ENCODE assay signal across 17 cellular contexts in genomic region chr6:70180904-70181599, GRCh38.
DNase-seq lines count a peak whose midpoint lies in the region; ATAC-seq and TF ChIP-seq lines count a peak whose summit lies in the region.
"Had no signal": no experiment of that assay in that cellular context is flagged by ENCODE, and none has a peak within 500 bp of the region (broad histone marks: within the 10 kb centered on the region; RNA-seq: fewer than 3 reads in every experiment).

No MANE protein-coding gene starts in this region.

- H3K79me2 ChIP-seq in smooth muscle cell (ENCODE audit: low read depth) (no peaks in the 10 kb centered on the region), osteoblast (ENCODE audit: insufficient read depth, low read length) (no peaks in the 10 kb centered on the region)

- H2AFZ ChIP-seq in smooth muscle cell (ENCODE audit: low read depth) (no peak overlapping the region), osteoblast (ENCODE audit: low read length) (no peak overlapping the region)

- H3K4me3 ChIP-seq in smooth muscle cell, result no peak overlapping the region
- no peak overlapping the region for H3K4me3 ChIP-seq in osteoblast (ENCODE audit: insufficient read depth, low read length)
- H3K4me3 ChIP-seq: sigmoid colon had no signal

- peak; percentile 79 for ATAC-seq in GM21619 (IDR thresholded peaks at IDR 0.05; ENCODE audit: unreplicated experiment)
- ATAC-seq in HG03558 (IDR thresholded peaks at IDR 0.05; ENCODE audit: extremely low read depth, unreplicated experiment), result peak; percentile 75
- no peak for ATAC-seq in GM21529 (IDR thresholded peaks at IDR 0.05; ENCODE audit: unreplicated experiment)

- peaks cover 4% of the 10 kb centered on the region for H3K9me3 Mint-ChIP-seq in nephron progenitor cell

- H3K4me1 ChIP-seq in smooth muscle cell (ENCODE audit: low read depth) (no peaks in the 10 kb centered on the region), osteoblast (ENCODE audit: insufficient read depth, low read length) (no peaks in the 10 kb centered on the region)
- H3K4me1 ChIP-seq: sigmoid colon had no signal

- TF ChIP-seq CTCF in smooth muscle cell (IDR thresholded peaks at IDR 0.05; ENCODE audit: borderline replicate concordance, insufficient read depth, poor library complexity, severe bottlenecking) (no peak), osteoblast (IDR thresholded peaks at IDR 0.05; ENCODE audit: extremely low read depth, low read depth, low read length) (no peak), nephron progenitor cell (IDR thresholded peaks at IDR 0.05) (no peak)

- no peaks in the 10 kb centered on the region for H3F3A ChIP-seq in smooth muscle cell (ENCODE audit: low read depth)

- H3K9me3 ChIP-seq in smooth muscle cell (replicated peaks; ENCODE audit: low read depth) (no peaks in the 10 kb centered on the region), osteoblast (ENCODE audit: low read depth, low read length) (no peaks in the 10 kb centered on the region)
- H3K9me3 ChIP-seq: sigmoid colon had no signal

- no peaks in the 10 kb centered on the region for H3K4me1 Mint-ChIP-seq in nephron progenitor cell
- H3K4me1 Mint-ChIP-seq: neural crest cell had no signal

- H3K4me2 ChIP-seq in smooth muscle cell (no peak overlapping the region), osteoblast (ENCODE audit: insufficient read depth, low read length) (no peak overlapping the region)
- H3K4me2 ChIP-seq: KMS-11 had no signal

- no peaks in the 10 kb centered on the region for H3K27me3 ChIP-seq in smooth muscle cell (ENCODE audit: low read depth)
- no peaks in the 10 kb centered on the region for H3K27me3 ChIP-seq in osteoblast (ENCODE audit: insufficient read depth, low read length)
- H3K27me3 ChIP-seq: brain microvascular endothelial cell, sigmoid colon had no signal

- H3K4me3 Mint-ChIP-seq in nephron progenitor cell, result no peak overlapping the region
- H3K4me3 Mint-ChIP-seq: neural crest cell had no signal

- no peaks in the 10 kb centered on the region for H3K36me3 ChIP-seq in smooth muscle cell (ENCODE audit: low read depth)
- H3K36me3 ChIP-seq in osteoblast (ENCODE audit: insufficient read depth, low read length), result no peaks in the 10 kb centered on the region
- H3K36me3 ChIP-seq: brain microvascular endothelial cell, sigmoid colon had no signal

- no peaks in the 10 kb centered on the region for H3K36me3 Mint-ChIP-seq in nephron progenitor cell (ENCODE audit: low read depth)

- no peak overlapping the region for H3K27ac Mint-ChIP-seq in nephron progenitor cell

- H3K9ac ChIP-seq in smooth muscle cell (ENCODE audit: low read depth), result no peak overlapping the region
- H3K9ac ChIP-seq: KMS-11 had no signal

- WGBS in smooth muscle cell (ENCODE audit: low lambda C conversion rate), result 79% methylated on average over 1 of the region's 1 CpG

- DNase-seq in NCI-H2171 treated with DMSO at 0.1 percent for 48 hours (lab: John Stamatoyannopoulos, UW) (peak; percentile 46), NCI-H2171 (lab: John Stamatoyannopoulos, UW) (no peak), smooth muscle cell (lab: John Stamatoyannopoulos, UW; ENCODE audit: unreplicated experiment) (no peak), osteoblast (ENCODE audit: insufficient read length, low spot score, missing footprints) (no peak), nephron progenitor cell (no peak)
- DNase-seq: brain microvascular endothelial cell, mammary epithelial cell, NCI-H1694 treated with DMSO at 0.1 percent for 48 hours, NCI-H82, Right ventricle myocardium superior, sigmoid colon had no signal

- H4K20me1 ChIP-seq in smooth muscle cell (ENCODE audit: low read depth), result no peaks in the 10 kb centered on the region
- H4K20me1 ChIP-seq in osteoblast (ENCODE audit: insufficient read depth, low read length), result no peaks in the 10 kb centered on the region

- H3K27me3 Mint-ChIP-seq in nephron progenitor cell (ENCODE audit: low read depth, poor library complexity), result no peaks in the 10 kb centered on the region

- H3K27ac ChIP-seq in smooth muscle cell (ENCODE audit: low read depth) (peak overlapping the region; percentile 39), osteoblast (ENCODE audit: low read depth, low read length) (no peak overlapping the region)
- H3K27ac ChIP-seq: 22Rv1, brain microvascular endothelial cell, KMS-11, sigmoid colon had no signal
